Comparison of ENCODE assay signal across 21 cellular contexts in genomic region chr2:134647607-134648256, GRCh38.
DNase-seq lines count a peak whose midpoint lies in the region; ATAC-seq, FAIRE-seq and TF ChIP-seq lines count a peak whose summit lies in the region.
"Had no signal": no experiment of that assay in that cellular context is flagged by ENCODE, and none has a peak within 500 bp of the region (broad histone marks: within the 10 kb centered on the region; RNA-seq: fewer than 3 reads in every experiment).

No MANE protein-coding gene starts in this region.

- no peaks in the 10 kb centered on the region for H3K9me3 Mint-ChIP-seq in WTC11
- H3K9me3 Mint-ChIP-seq: GM23338 had no signal

- no peak overlapping the region for H3K4me3 Mint-ChIP-seq in WTC11
- H3K4me3 Mint-ChIP-seq: CD4-positive, CD25-positive, alpha-beta regulatory T cell; GM23338 had no signal

- no peak for TF ChIP-seq POLR2A in sigmoid colon (IDR thresholded peaks at IDR 0.05)

- DNase-seq in NCI-H146 (lab: John Stamatoyannopoulos, UW) (peak; percentile 9), NCI-H146 treated with DMSO at 0.1 percent for 48 hours (lab: John Stamatoyannopoulos, UW; ENCODE audit: unreplicated experiment) (no peak), WTC11 (ENCODE audit: low spot score) (no peak), sigmoid colon (peak; percentile 19), hepatic stellate cell (ENCODE audit: low spot score) (no peak), left ventricle myocardium inferior (no peak), psoas muscle (no peak)
- DNase-seq: 8988T; BE2C; CD4-positive, CD25-positive, alpha-beta regulatory T cell; COR-L47; GDM1; HCEC 1CT; MM.1S; NCI-H1105; NCI-H187; NCI-H446 treated with DMSO at 0.1 percent for 48 hours; NCI-H69; Right ventricle myocardium superior had no signal

- no peak overlapping the region for H3K27ac Mint-ChIP-seq in WTC11
- H3K27ac Mint-ChIP-seq: CD4-positive, CD25-positive, alpha-beta regulatory T cell; GM23338 had no signal

- TF ChIP-seq EP300 in sigmoid colon (IDR thresholded peaks at IDR 0.05): no peak

- CTCF ChIA-PET in WTC11 (lab: Charles Lee): no interaction called here

- H3K36me3 Mint-ChIP-seq in WTC11: no peaks in the 10 kb centered on the region
- H3K36me3 Mint-ChIP-seq: CD4-positive, CD25-positive, alpha-beta regulatory T cell had no signal

- no peaks in the 10 kb centered on the region for H3K4me1 ChIP-seq in sigmoid colon
- H3K4me1 ChIP-seq in left ventricle myocardium inferior: no peaks in the 10 kb centered on the region
- no peaks in the 10 kb centered on the region for H3K4me1 ChIP-seq in psoas muscle
- H3K4me1 ChIP-seq: BE2C had no signal

- POLR2A ChIA-PET in WTC11 (lab: Charles Lee): no interaction called here

- WGBS in sigmoid colon, 2 donors: 63 to 77% methylated on average over 10 of the region's 10 CpGs
- 53 to 60% (median 57%) methylated on average over 10 of the region's 10 CpGs for WGBS in psoas muscle, 3 donors

- H3K27me3 ChIP-seq in sigmoid colon (no peaks in the 10 kb centered on the region), left ventricle myocardium inferior (ENCODE audit: low read depth) (peaks cover 5% of the 10 kb centered on the region), psoas muscle (ENCODE audit: insufficient read depth in 3 of 3, low read length in 2 of 3) (no peaks in the 10 kb centered on the region)
- H3K27me3 ChIP-seq: BE2C had no signal

- peak; percentile 38 for FAIRE-seq in islet of Langerhans (lab: Jason Lieb, UNC)

- H3K36me3 ChIP-seq in sigmoid colon (no peaks in the 10 kb centered on the region), left ventricle myocardium inferior (no peaks in the 10 kb centered on the region), psoas muscle (ENCODE audit: insufficient read depth in 1 of 2, low read depth in 1 of 2) (no peaks in the 10 kb centered on the region)
- H3K36me3 ChIP-seq: BE2C had no signal

- no peaks in the 10 kb centered on the region for H3K4me1 Mint-ChIP-seq in WTC11
- H3K4me1 Mint-ChIP-seq: GM23338 had no signal

- H3K27me3 Mint-ChIP-seq in WTC11 (ENCODE audit: low read depth): no peaks in the 10 kb centered on the region

- peak; percentile 36; the same call in 1 of the 2 replicates for ATAC-seq in WTC11
- ATAC-seq in psoas muscle: no peak
- ATAC-seq: GM23338 had no signal

- TF ChIP-seq CTCF in WTC11 (IDR thresholded peaks at IDR 0.05) (no peak), sigmoid colon (IDR thresholded peaks at IDR 0.05) (no peak), left ventricle myocardium inferior (IDR thresholded peaks at IDR 0.05; ENCODE audit: borderline replicate concordance) (no peak), psoas muscle (IDR thresholded peaks at IDR 0.05) (no peak)

- intact Hi-C loops in sigmoid colon (cut with DNase I) (no loop called here), left ventricle myocardium inferior (cut with micrococcal nuclease) (no loop called here), psoas muscle (cut with DNase I) (no loop called here)

- H3K4me3 ChIP-seq in sigmoid colon (no peak overlapping the region), left ventricle myocardium inferior (no peak overlapping the region), psoas muscle (no peak overlapping the region)
- H3K4me3 ChIP-seq: GM23338 had no signal

- H3K9me3 ChIP-seq in sigmoid colon (no peaks in the 10 kb centered on the region), left ventricle myocardium inferior (replicated peaks) (no peaks in the 10 kb centered on the region), psoas muscle (no peaks in the 10 kb centered on the region)
- H3K9me3 ChIP-seq: BE2C had no signal

- H3K27ac ChIP-seq in sigmoid colon (no peak overlapping the region), left ventricle myocardium inferior (replicated peaks) (no peak overlapping the region), psoas muscle (no peak overlapping the region)

TF ChIP-seq in WTC11, 78 proteins besides CTCF, POLR2A, EP300 and RAD21:
- TF ChIP-seq CREM (CRISPR knock-in tag; IDR thresholded peaks at IDR 0.05): no peak
- no peak for TF ChIP-seq GTF2I (CRISPR knock-in tag; conservative IDR thresholded peaks at IDR 0.05)
- TF ChIP-seq USF2 (CRISPR knock-in tag; IDR thresholded peaks at IDR 0.05): no peak
- no peak for TF ChIP-seq FOXP4 (CRISPR knock-in tag; IDR thresholded peaks at IDR 0.05)
- no peak for TF ChIP-seq ETV6 (CRISPR knock-in tag; IDR thresholded peaks at IDR 0.05)
- no peak for TF ChIP-seq ZNF219 (CRISPR knock-in tag; IDR thresholded peaks at IDR 0.05; ENCODE audit: borderline replicate concordance)
- no peak for TF ChIP-seq ELF4 (CRISPR knock-in tag; IDR thresholded peaks at IDR 0.05; ENCODE audit: low read depth)
- no peak for TF ChIP-seq CREB1 (CRISPR knock-in tag; IDR thresholded peaks at IDR 0.05)
- no peak for TF ChIP-seq MXD4 (CRISPR knock-in tag; IDR thresholded peaks at IDR 0.05; ENCODE audit: borderline replicate concordance)
- TF ChIP-seq SP1 (CRISPR knock-in tag; conservative IDR thresholded peaks at IDR 0.05): no peak
- TF ChIP-seq CBFB (CRISPR knock-in tag; IDR thresholded peaks at IDR 0.05; ENCODE audit: low read depth): no peak
- no peak for TF ChIP-seq IRF2 (CRISPR knock-in tag; IDR thresholded peaks at IDR 0.05; ENCODE audit: borderline replicate concordance, low read depth)
- TF ChIP-seq TEAD4 (CRISPR knock-in tag; IDR thresholded peaks at IDR 0.05): no peak
- no peak for TF ChIP-seq ZNF263 (CRISPR knock-in tag; IDR thresholded peaks at IDR 0.05; ENCODE audit: low read depth)
- no peak for TF ChIP-seq ZNF138 (CRISPR knock-in tag; conservative IDR thresholded peaks at IDR 0.05)
- TF ChIP-seq E2F5 (CRISPR knock-in tag; IDR thresholded peaks at IDR 0.05): no peak
- TF ChIP-seq HMGA2 (CRISPR knock-in tag; IDR thresholded peaks at IDR 0.05): no peak
- TF ChIP-seq FOXK1 (CRISPR knock-in tag; IDR thresholded peaks at IDR 0.05): no peak
- TF ChIP-seq PREB (CRISPR knock-in tag; IDR thresholded peaks at IDR 0.05; ENCODE audit: borderline replicate concordance): no peak
- no peak for TF ChIP-seq E2F1 (CRISPR knock-in tag; IDR thresholded peaks at IDR 0.05)

Comparison
In these comparisons a context has a peak if more than half of its experiments do, and no peak if none do; other contexts are left out.
1. DNase-seq: peak in NCI-H146 (single experiment) and sigmoid colon (single experiment); none in NCI-H146 treated with DMSO at 0.1 percent for 48 hours (single experiment), WTC11 (single experiment), hepatic stellate cell (single experiment), left ventricle myocardium inferior (single experiment) and psoas muscle (0 of 2).